ENCODE assay signal across 14 cellular contexts in the genomic region with DNA sequence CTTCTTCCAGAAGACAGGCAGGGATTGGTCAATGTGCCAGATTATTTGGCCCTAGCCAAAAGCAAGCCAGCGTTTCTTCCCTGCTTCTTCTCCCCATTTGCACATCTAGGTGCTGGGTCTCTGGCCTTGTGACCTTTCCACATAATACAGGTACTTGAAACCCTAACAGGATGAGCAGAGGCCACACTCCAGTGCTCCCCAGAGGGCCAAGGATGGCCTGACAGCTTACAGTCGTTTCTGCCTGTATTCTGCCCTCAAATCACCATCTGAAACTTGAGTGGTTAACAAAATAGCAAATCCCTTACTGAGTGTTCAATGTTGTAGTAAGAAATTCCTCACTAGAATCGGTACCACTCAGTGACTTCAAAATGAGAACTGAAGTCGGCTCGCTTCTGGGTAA. TPM values are rescaled to one million over a fixed set of nuclear protein-coding genes. Genes with fewer than 3 reads are reported as not detected.
DNase-seq lines count a peak whose midpoint lies in the region; ATAC-seq and TF ChIP-seq lines count a peak whose summit lies in the region.
"Had no signal": no experiment of that assay in that cellular context is flagged by ENCODE, and none has a peak within 500 bp of the region (broad histone marks: within the 10 kb centered on the region; RNA-seq: fewer than 3 reads in every experiment).

No MANE protein-coding gene starts in this region.

- H3K27ac Mint-ChIP-seq in activated naive CD4-positive, alpha-beta T cell treated with anti-CD3 and anti-CD28 coated beads, Interleukin-2, amount 50 U/mL, for 24 hours, result peak overlapping the region; percentile 35
- H3K27ac Mint-ChIP-seq in stimulated activated effector memory CD8-positive, alpha-beta T cell treated with anti-CD3 and anti-CD28 coated beads, Interleukin-12 subunit alpha, Interleukin-12 subunit beta, amount 100 ng/mL, for 72 hours, result peak overlapping the region; percentile 79

- H4K20me1 ChIP-seq in Karpas-422 (ENCODE audit: insufficient read depth, low read depth, low read length), result no peaks in the 10 kb centered on the region

- no peaks in the 10 kb centered on the region for H3K27me3 Mint-ChIP-seq in activated naive CD4-positive, alpha-beta T cell treated with anti-CD3 and anti-CD28 coated beads, Interleukin-2, amount 50 U/mL, for 24 hours

- no peaks in the 10 kb centered on the region for H3K4me1 Mint-ChIP-seq in activated naive CD4-positive, alpha-beta T cell treated with anti-CD3 and anti-CD28 coated beads, Interleukin-2, amount 50 U/mL, for 24 hours
- peaks cover 4% of the 10 kb centered on the region for H3K4me1 Mint-ChIP-seq in stimulated activated effector memory CD8-positive, alpha-beta T cell treated with anti-CD3 and anti-CD28 coated beads, Interleukin-12 subunit alpha, Interleukin-12 subunit beta, amount 100 ng/mL, for 72 hours

- no peaks in the 10 kb centered on the region for H3K9me2 ChIP-seq in Karpas-422 (replicated peaks; ENCODE audit: insufficient read depth, low read length)

- POLR2A ChIA-PET in A673 (lab: Charles Lee; ENCODE audit: low non-redundant PET), result no interaction called here

- no TSS peak for BruUV-seq in A673 (replicated peaks; lab: Mats Ljungman, UMichigan)

- no peak overlapping the region for H3K9ac ChIP-seq in Karpas-422 (ENCODE audit: low read length)

- peaks cover 31% of the 10 kb centered on the region for H3K4me1 ChIP-seq in Karpas-422 (ENCODE audit: low read length)
- H3K4me1 ChIP-seq in A673 (ENCODE audit: insufficient read depth, low read length, poor library complexity, severe bottlenecking), result no peaks in the 10 kb centered on the region
- H3K4me1 ChIP-seq: pancreas, upper lobe of right lung had no signal

- H3K9me3 Mint-ChIP-seq in activated naive CD4-positive, alpha-beta T cell treated with anti-CD3 and anti-CD28 coated beads, Interleukin-2, amount 50 U/mL, for 24 hours, result no peaks in the 10 kb centered on the region
- no peaks in the 10 kb centered on the region for H3K9me3 Mint-ChIP-seq in stimulated activated effector memory CD8-positive, alpha-beta T cell treated with anti-CD3 and anti-CD28 coated beads, Interleukin-12 subunit alpha, Interleukin-12 subunit beta, amount 100 ng/mL, for 72 hours

- intact Hi-C loops in A673 (cut with micrococcal nuclease; ENCODE audit: unreplicated experiment), result no loop called here

- H3K27ac ChIP-seq in Karpas-422 (ENCODE audit: low read length), result 0 out of 2 replicates have a peak overlapping the region, but pooled peaks have one; percentile 6
- H3K27ac ChIP-seq in A673 (ENCODE audit: low read depth, low read length, poor library complexity, severe bottlenecking), result no peak overlapping the region
- H3K27ac ChIP-seq: pancreas, SK-N-MC, upper lobe of right lung had no signal

- no peak for TF ChIP-seq CTCF in A673 (conservative IDR thresholded peaks at IDR 0.05; ENCODE audit: low read depth, low read length)

- H2AFZ ChIP-seq in Karpas-422 (ENCODE audit: low read length), result no peak overlapping the region

- CTCF ChIA-PET in A673 (lab: Charles Lee), result no interaction called here

- no peak overlapping the region for H3K4me3 Mint-ChIP-seq in activated naive CD4-positive, alpha-beta T cell treated with anti-CD3 and anti-CD28 coated beads, Interleukin-2, amount 50 U/mL, for 24 hours
- no peak overlapping the region for H3K4me3 Mint-ChIP-seq in stimulated activated effector memory CD8-positive, alpha-beta T cell treated with anti-CD3 and anti-CD28 coated beads, Interleukin-12 subunit alpha, Interleukin-12 subunit beta, amount 100 ng/mL, for 72 hours

- H3K4me3 ChIP-seq in Karpas-422 (ENCODE audit: low read length) (no peak overlapping the region), A673 (ENCODE audit: low read depth, low read length, poor library complexity, severe bottlenecking) (no peak overlapping the region)
- H3K4me3 ChIP-seq: MG63, pancreas, SK-N-MC, upper lobe of right lung had no signal

- H3K36me3 Mint-ChIP-seq in activated naive CD4-positive, alpha-beta T cell treated with anti-CD3 and anti-CD28 coated beads, Interleukin-2, amount 50 U/mL, for 24 hours, result peaks cover 9% of the 10 kb centered on the region
- peaks cover 99% of the 10 kb centered on the region for H3K36me3 Mint-ChIP-seq in stimulated activated effector memory CD8-positive, alpha-beta T cell treated with anti-CD3 and anti-CD28 coated beads, Interleukin-12 subunit alpha, Interleukin-12 subunit beta, amount 100 ng/mL, for 72 hours

- ATAC-seq in GM21529 (IDR thresholded peaks at IDR 0.05; ENCODE audit: unreplicated experiment) (peak; percentile 71), GM21423 (IDR thresholded peaks at IDR 0.05; ENCODE audit: unreplicated experiment) (no peak)
- peak; percentile 53 for ATAC-seq in stimulated activated effector memory CD8-positive, alpha-beta T cell treated with anti-CD3 and anti-CD28 coated beads, Interleukin-12 subunit alpha, Interleukin-12 subunit beta, amount 100 ng/mL, for 72 hours
- ATAC-seq: pancreas, upper lobe of right lung had no signal

- no peak for DNase-seq in activated naive CD4-positive, alpha-beta T cell treated with Interleukin-2 at 50 U/mL for 16 hours
- DNase-seq in Karpas-422 (no peak), AG08396 (ENCODE audit: low spot score) (no peak), A673 (ENCODE audit: low spot score) (no peak)
- DNase-seq in stimulated activated effector memory CD8-positive, alpha-beta T cell treated with anti-CD3 and anti-CD28 coated beads, Interleukin-12 subunit alpha, Interleukin-12 subunit beta, amount 100 ng/mL, for 72 hours (ENCODE audit: low spot score in 2 of 2), result no peak
- DNase-seq: activated CD8-positive, alpha-beta memory T cell treated with anti-CD3 and anti-CD28 coated beads, Interleukin-2, amount 50 U/mL, for 48 hours; cortex of kidney; MG63; pancreas; upper lobe of right lung had no signal

- H3K9me3 ChIP-seq in Karpas-422 (ENCODE audit: low read length) (no peaks in the 10 kb centered on the region), A673 (ENCODE audit: low read depth, low read length, poor library complexity, severe bottlenecking) (no peaks in the 10 kb centered on the region)
- H3K9me3 ChIP-seq: MG63, pancreas, upper lobe of right lung had no signal

- H3K79me2 ChIP-seq in Karpas-422 (ENCODE audit: low read length), result peaks cover 26% of the 10 kb centered on the region

- no peaks in the 10 kb centered on the region for H3K27me3 ChIP-seq in Karpas-422 (ENCODE audit: low read length)
- no peaks in the 10 kb centered on the region for H3K27me3 ChIP-seq in A673 (replicated peaks; ENCODE audit: insufficient read depth, low read depth, low read length, poor library complexity)
- H3K27me3 ChIP-seq: MG63, pancreas, upper lobe of right lung had no signal

- no peak overlapping the region for H3K4me2 ChIP-seq in Karpas-422 (ENCODE audit: low read depth, low read length, poor library complexity, severe bottlenecking)

- H3K36me3 ChIP-seq in Karpas-422 (ENCODE audit: insufficient read depth, low read length), result peaks cover 83% of the 10 kb centered on the region
- H3K36me3 ChIP-seq in A673 (ENCODE audit: insufficient read depth, low read length, poor library complexity, severe bottlenecking), result peaks cover 95% of the 10 kb centered on the region

RNA-seq across cellular contexts. Expression of gene MKRN2, which starts 29.1 kb away (rescaled TPM):
- 41.9 and 44.5 TPM in 2 replicates for total RNA-seq in Karpas-422 (2014; rRNA removed; shearing (Covaris generic); ENCODE audit: low replicate concordance)
- total RNA-seq in A673 (2021), result 45.7 and 47.3 TPM in 2 replicates

RNA-seq across cellular contexts. Expression of gene MKRN2OS, which starts 40.7 kb away (rescaled TPM):
- not detected in 2 replicates for total RNA-seq in Karpas-422 (2014; rRNA removed; shearing (Covaris generic); ENCODE audit: low replicate concordance)
- total RNA-seq in A673 (2021), result not detected in 2 replicates
- total RNA-seq: upper lobe of right lung had no signal
